ENCODE assay signal across 27 cellular contexts in the genomic region with DNA sequence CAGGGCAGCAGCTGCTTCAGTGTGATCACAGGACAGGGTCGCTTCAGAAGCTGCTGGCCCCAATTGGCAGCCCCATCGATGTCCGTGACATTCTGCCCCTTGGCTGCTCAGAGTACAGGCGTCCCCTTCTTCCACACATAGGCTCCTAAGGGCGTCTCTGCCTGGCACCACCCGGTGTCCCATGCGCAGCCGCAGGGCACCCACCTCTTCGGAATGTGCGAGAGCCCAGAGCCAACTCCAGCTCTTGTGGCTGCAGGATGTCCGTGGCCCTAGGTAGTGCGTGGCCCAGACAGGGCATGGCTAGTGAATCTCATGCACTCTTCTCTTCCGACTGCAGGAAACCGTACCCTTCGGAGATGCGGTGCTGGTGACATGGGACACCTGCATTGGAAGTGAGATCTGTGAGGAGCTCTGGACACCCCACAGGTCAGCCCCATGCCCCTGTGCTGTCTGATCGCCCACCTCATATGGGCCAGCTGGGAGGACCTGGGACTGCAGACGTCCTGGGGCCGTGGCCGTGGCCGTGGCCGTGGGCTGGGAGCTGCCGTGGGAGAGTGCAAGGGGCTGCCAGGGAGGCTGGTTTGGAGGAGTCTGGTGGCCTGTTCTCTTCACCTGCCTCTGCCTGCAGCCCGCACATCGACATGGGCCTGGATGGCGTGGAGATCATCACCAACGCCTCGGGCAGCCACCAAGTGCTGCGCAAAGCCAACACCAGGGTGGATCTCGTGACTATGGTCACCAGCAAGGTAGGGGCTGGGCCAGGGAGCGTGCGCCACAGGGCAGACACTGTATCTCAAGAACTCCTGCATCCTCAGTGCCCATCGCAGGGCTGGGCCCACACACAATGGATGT. TPM values are rescaled to one million over a fixed set of nuclear protein-coding genes. Genes with fewer than 3 reads are reported as not detected.
"Had no signal": no experiment of that assay in that cellular context is flagged by ENCODE, and none has a peak within 500 bp of the region (broad histone marks: within the 10 kb centered on the region; RNA-seq: fewer than 3 reads in every experiment).

No MANE protein-coding gene starts in this region.

- ATAC-seq: activated CD8-positive, alpha-beta memory T cell treated with anti-CD3 and anti-CD28 coated beads, Interleukin-2, amount 10 ng/mL, durations not matched to agents 7 days and 5 days; activated naive CD4-positive, alpha-beta T cell treated with anti-CD3 and anti-CD28 coated beads, Interleukin-2, amount 50 U/mL, for 72 hours; WTC11 had no signal

- H3K9me3 Mint-ChIP-seq: activated CD4-positive, alpha-beta T cell treated with anti-CD3 and anti-CD28 coated beads, Interleukin-2, amount 10 ng/mL, durations not matched to agents 24 days and 14 days; activated naive CD4-positive, alpha-beta T cell treated with anti-CD3 and anti-CD28 coated beads, Interleukin-2, amount 50 U/mL, for 72 hours; activated T-cell treated with anti-CD3 and anti-CD28 coated beads, Interleukin-2, amount 50 U/mL, for 24 hours; activated T-helper 1 cell treated with anti-CD3 and anti-CD28 coated beads, Interleukin-12 subunit alpha, Interleukin-12 subunit beta, Interleukin-2, Interleukin-4 antibody, amounts not matched to agents 30 ng/mL and 10 ng/mL and 1 ng/mL, durations not matched to agents 14 hours and 24 hours and 36 hours; T-helper 1 cell treated with Interleukin-12 subunit alpha and Interleukin-12 subunit beta and Interleukin-4 antibody, amounts not matched to agents 30 μg/mL and 1 μg/mL, for 36 hours had no signal

- H3K4me3 ChIP-seq: MG63 had no signal

- H3K4me3 Mint-ChIP-seq: activated CD4-positive, alpha-beta T cell treated with anti-CD3 and anti-CD28 coated beads, Interleukin-2, amount 10 ng/mL, durations not matched to agents 24 days and 14 days; activated CD8-positive, alpha-beta memory T cell treated with anti-CD3 and anti-CD28 coated beads, Interleukin-2, amount 10 ng/mL, durations not matched to agents 7 days and 5 days; activated T-cell treated with anti-CD3 and anti-CD28 coated beads, Interleukin-2, amount 50 U/mL, for 24 hours; activated T-helper 1 cell treated with anti-CD3 and anti-CD28 coated beads, Interleukin-12 subunit alpha, Interleukin-12 subunit beta, Interleukin-2, Interleukin-4 antibody, amounts not matched to agents 30 ng/mL and 10 ng/mL and 1 ng/mL, durations not matched to agents 14 hours and 24 hours and 36 hours; T-helper 1 cell treated with Interleukin-12 subunit alpha and Interleukin-12 subunit beta and Interleukin-4 antibody, amounts not matched to agents 30 μg/mL and 1 μg/mL, for 36 hours; WTC11 had no signal

- H3K36me3 ChIP-seq: MG63 had no signal

- H3K9me3 ChIP-seq: MG63 had no signal

- H3K27me3 ChIP-seq: brain microvascular endothelial cell, MG63 had no signal

- H3K27ac ChIP-seq: brain microvascular endothelial cell had no signal

- H3K4me1 Mint-ChIP-seq: activated CD4-positive, alpha-beta T cell treated with anti-CD3 and anti-CD28 coated beads, Interleukin-2, amount 10 ng/mL, durations not matched to agents 24 days and 14 days; activated CD8-positive, alpha-beta memory T cell treated with anti-CD3 and anti-CD28 coated beads, Interleukin-2, amount 10 ng/mL, durations not matched to agents 7 days and 5 days had no signal

- DNase-seq: activated CD4-positive, alpha-beta T cell treated with anti-CD3 and anti-CD28 coated beads for 1 hour; activated CD4-positive, alpha-beta T cell treated with anti-CD3 and anti-CD28 coated beads, Interleukin-2, amount 10 ng/mL, durations not matched to agents 24 days and 14 days; activated CD4-positive, alpha-beta T cell treated with anti-CD3 and anti-CD28 coated beads, Interleukin-2, amount 50 U/mL, for 48 hours; activated CD8-positive, alpha-beta memory T cell treated with anti-CD3 and anti-CD28 coated beads, Interleukin-2, amount 10 ng/mL, durations not matched to agents 7 days and 5 days; activated effector memory CD4-positive, alpha-beta T cell treated with Interleukin-2 at 50 U/mL for 16 hours; activated naive CD4-positive, alpha-beta T cell treated with Interleukin-2 at 50 U/mL for 16 hours; activated T-cell treated with anti-CD3 and anti-CD28 coated beads, Interleukin-2, amount 50 U/mL, for 24 hours; amygdala; brain microvascular endothelial cell; MG63; NCI-H1092 treated with DMSO at 0.1 percent for 48 hours; NCI-H1417 treated with DMSO at 0.1 percent for 48 hours; NCI-H1694; NCI-H2029; NCI-H2107; NCI-H2171 treated with DMSO at 0.1 percent for 48 hours; NCI-H226; NCI-H526; NCI-H82; SHP77 treated with DMSO at 0.1 percent for 48 hours had no signal

- H3K27me3 Mint-ChIP-seq: activated CD4-positive, alpha-beta T cell treated with anti-CD3 and anti-CD28 coated beads, Interleukin-2, amount 10 ng/mL, durations not matched to agents 24 days and 14 days; activated CD8-positive, alpha-beta memory T cell treated with anti-CD3 and anti-CD28 coated beads, Interleukin-2, amount 10 ng/mL, durations not matched to agents 7 days and 5 days; activated T-cell treated with anti-CD3 and anti-CD28 coated beads, Interleukin-2, amount 50 U/mL, for 24 hours had no signal

- H3K27ac Mint-ChIP-seq: activated CD4-positive, alpha-beta T cell treated with anti-CD3 and anti-CD28 coated beads, Interleukin-2, amount 10 ng/mL, durations not matched to agents 24 days and 14 days; activated CD8-positive, alpha-beta memory T cell treated with anti-CD3 and anti-CD28 coated beads, Interleukin-2, amount 10 ng/mL, durations not matched to agents 7 days and 5 days; activated T-cell treated with anti-CD3 and anti-CD28 coated beads, Interleukin-2, amount 50 U/mL, for 24 hours; activated T-helper 1 cell treated with anti-CD3 and anti-CD28 coated beads, Interleukin-12 subunit alpha, Interleukin-12 subunit beta, Interleukin-2, Interleukin-4 antibody, amounts not matched to agents 30 ng/mL and 10 ng/mL and 1 ng/mL, durations not matched to agents 14 hours and 24 hours and 36 hours; T-helper 1 cell treated with Interleukin-12 subunit alpha and Interleukin-12 subunit beta and Interleukin-4 antibody, amounts not matched to agents 30 μg/mL and 1 μg/mL, for 36 hours; WTC11 had no signal

RNA-seq across cellular contexts. Expression of a gene that starts 53.9 kb away (rescaled TPM):
- total RNA-seq: activated CD4-positive, alpha-beta T cell treated with anti-CD3 and anti-CD28 coated beads, Interleukin-2, amount 10 ng/mL, durations not matched to agents 24 days and 14 days; activated CD8-positive, alpha-beta memory T cell treated with anti-CD3 and anti-CD28 coated beads, Interleukin-2, amount 10 ng/mL, durations not matched to agents 7 days and 5 days; activated naive CD4-positive, alpha-beta T cell treated with anti-CD3 and anti-CD28 coated beads, Interleukin-2, amount 50 U/mL, for 72 hours; NCI-H460; OCI-LY7; RPMI7951 had no signal
